ENCODE assay signal across 18 cellular contexts in genomic region chr16:66486199-66486772, GRCh38. TPM values are rescaled to one million over a fixed set of nuclear protein-coding genes. Genes with fewer than 3 reads are reported as not detected.
DNase-seq lines count a peak whose midpoint lies in the region; ATAC-seq and TF ChIP-seq lines count a peak whose summit lies in the region.
"Had no signal": no experiment of that assay in that cellular context is flagged by ENCODE, and none has a peak within 500 bp of the region (broad histone marks: within the 10 kb centered on the region; RNA-seq: fewer than 3 reads in every experiment).

No MANE protein-coding gene starts in this region.

- H3K9me2 ChIP-seq in SK-N-SH: no peaks in the 10 kb centered on the region

- no peaks in the 10 kb centered on the region for H3K36me3 Mint-ChIP-seq in glutamatergic neuron (ENCODE audit: unreplicated experiment)

- no peaks in the 10 kb centered on the region for H3K36me3 ChIP-seq in ascending aorta
- no peaks in the 10 kb centered on the region for H3K36me3 ChIP-seq in left lung
- no peaks in the 10 kb centered on the region for H3K36me3 ChIP-seq in stomach
- H3K36me3 ChIP-seq in SK-N-SH (replicated peaks in 1 of 2; ENCODE audit: control insufficient read depth in 1 of 2, insufficient read depth in 2 of 2, low read length in 1 of 2): no peaks in the 10 kb centered on the region
- H3K36me3 ChIP-seq: SJSA1 had no signal

- DNase-seq in ascending aorta (ENCODE audit: low spot score in 2 of 2) (no peak), left lung (no peak), stomach (peak; percentile 17), SK-N-SH (no peak), 8988T (no peak), glutamatergic neuron (no peak)
- DNase-seq: activated gamma-delta T cell; NCI-H1092; NCI-H526; stimulated activated CD4-positive, alpha-beta T cell treated with anti-CD3 and anti-CD28 coated beads, Interleukin-15, amount 100 ng/mL, for 24 hours; stimulated activated naive CD4-positive, alpha-beta T cell treated with Interleukin-2 at 50 U/mL for 16 hours; T-helper 9 cell had no signal

- H3K4me1 Mint-ChIP-seq in glutamatergic neuron (ENCODE audit: low read depth, unreplicated experiment): peaks cover 5% of the 10 kb centered on the region

- TF ChIP-seq EP300 in stomach (IDR thresholded peaks at IDR 0.05) (no peak), SK-N-SH (IDR thresholded peaks at IDR 0.05; ENCODE audit: borderline replicate concordance in 1 of 2, low read depth in 1 of 2, low read length in 1 of 2) (no peak)

- no peaks in the 10 kb centered on the region for H4K20me1 ChIP-seq in SK-N-SH (ENCODE audit: insufficient read depth)

- 94 to 97% (median 94%) methylated on average over 12 of the region's 12 CpGs for WGBS in stomach, 5 donors
- 93% methylated on average over 11 of the region's 12 CpGs for WGBS in SK-N-SH (ENCODE audit: low lambda C conversion rate)

- H3K4me2 ChIP-seq in SK-N-SH: no peak overlapping the region

- no peak for TF ChIP-seq CTCF in C4-2B (conservative IDR thresholded peaks at IDR 0.05)
- no peak for TF ChIP-seq CTCF in ascending aorta (IDR thresholded peaks at IDR 0.05)
- no peak for TF ChIP-seq CTCF in left lung (IDR thresholded peaks at IDR 0.05)
- no peak for TF ChIP-seq CTCF in stomach (IDR thresholded peaks at IDR 0.05)
- no peak for TF ChIP-seq CTCF in SK-N-SH (IDR thresholded peaks at IDR 0.05)
- TF ChIP-seq CTCF in glutamatergic neuron (IDR thresholded peaks at IDR 0.05; ENCODE audit: partially characterized antibody, unreplicated experiment): no peak

- H3K27ac ChIP-seq in C4-2B (peak overlapping the region; percentile 2; the same call in 1 of the 2 replicates), ascending aorta (peak overlapping the region; percentile 75 to 76), left lung (peak overlapping the region; percentile 42 to 76), stomach (peak overlapping the region in 2 of 5 donors; percentile 29 to 46), SK-N-SH (ENCODE audit: low read depth in 2 of 2, low read length in 1 of 2) (peak overlapping the region in 1 of 2 experiments; percentile 55; a peak in 1 of 4 replicates)
- H3K27ac ChIP-seq: SJSA1 had no signal

- no peaks in the 10 kb centered on the region for H3K79me2 ChIP-seq in SK-N-SH (ENCODE audit: insufficient read depth)

- ATAC-seq in left lung (no peak), HG02840 (IDR thresholded peaks at IDR 0.05; ENCODE audit: low FRiP score, unreplicated experiment) (no peak)
- ATAC-seq: activated CD4-positive, CD25-positive, alpha-beta regulatory T cell treated with anti-CD3 and anti-CD28 coated beads, Interleukin-2, amount 50 U/mL, for 24 hours; left colon had no signal

- H3K9me3 Mint-ChIP-seq in glutamatergic neuron (ENCODE audit: unreplicated experiment): peaks cover 4% of the 10 kb centered on the region
- H3K9me3 Mint-ChIP-seq: IgD-negative memory B cell had no signal

- peaks cover 8 to 20% of the 10 kb centered on the region in 2 donors for H3K4me1 ChIP-seq in ascending aorta
- peaks cover 9 to 31% of the 10 kb centered on the region in 2 donors for H3K4me1 ChIP-seq in left lung
- H3K4me1 ChIP-seq in stomach: peaks cover 4 to 34% (median 21%) of the 10 kb centered on the region in 4 donors
- H3K4me1 ChIP-seq in SK-N-SH (ENCODE audit: control insufficient read depth in 1 of 2, insufficient read depth in 2 of 2, low read depth in 1 of 2, low read length in 1 of 2): peaks cover 10% of the 10 kb centered on the region in 2 experiments; a peak in 2 of 4 replicates
- H3K4me1 ChIP-seq: SJSA1 had no signal

- H3K4me3 Mint-ChIP-seq in glutamatergic neuron (ENCODE audit: unreplicated experiment): no peak overlapping the region
- H3K4me3 Mint-ChIP-seq: IgD-negative memory B cell had no signal

- intact Hi-C loops in ascending aorta (cut with DNase I) (loop anchor here (2.0 kb wide), 1 partner anchor 31 kb away; no protein-coding TSS in a partner anchor), left lung (cut with DNase I) (loop anchor here in 1 of 2 donors (10.0 kb wide), 1 partner anchor 119 kb away; the partner anchor contains the start of gene CMTM3), stomach (cut with DNase I; ENCODE audit: low total_unique reads) (no loop called here)

- H3F3A ChIP-seq in SK-N-SH (replicated peaks; ENCODE audit: insufficient read depth): peaks cover 4% of the 10 kb centered on the region

- H3K27me3 ChIP-seq in ascending aorta (no peaks in the 10 kb centered on the region), left lung (no peaks in the 10 kb centered on the region), stomach (no peaks in the 10 kb centered on the region), SK-N-SH (ENCODE audit: insufficient read depth) (no peaks in the 10 kb centered on the region)
- H3K27me3 ChIP-seq: SJSA1 had no signal

- H3K4me3 ChIP-seq in ascending aorta (no peak overlapping the region), left lung (no peak overlapping the region), stomach (no peak overlapping the region), SK-N-SH (ENCODE audit: low read depth in 2 of 2, low read length in 1 of 2) (no peak overlapping the region)
- H3K4me3 ChIP-seq: SJSA1 had no signal

- CTCF ChIA-PET in SK-N-SH (lab: Yijun Ruan, JAX): interaction anchor here (22.3 kb wide), 1 partner anchor 83 kb away, joined by 299 read pairs; no protein-coding TSS in a partner anchor

- no peak for TF ChIP-seq RAD21 in SK-N-SH (IDR thresholded peaks at IDR 0.05; ENCODE audit: low read length)

- no peak overlapping the region for H2AFZ ChIP-seq in SK-N-SH (ENCODE audit: low read depth)

- no peak overlapping the region for H3K9ac ChIP-seq in SK-N-SH

- POLR2A ChIA-PET in SK-N-SH (lab: Yijun Ruan, JAX): interaction anchor here (0.8 kb wide), 1 partner anchor 16 kb away, joined by 4 read pairs; no protein-coding TSS in a partner anchor

- peaks cover 7% of the 10 kb centered on the region for H3K27me3 Mint-ChIP-seq in glutamatergic neuron (ENCODE audit: unreplicated experiment)
- H3K27me3 Mint-ChIP-seq: IgD-negative memory B cell had no signal

- H3K9me3 ChIP-seq in ascending aorta (no peaks in the 10 kb centered on the region), left lung (no peaks in the 10 kb centered on the region), stomach (no peaks in the 10 kb centered on the region), SK-N-SH (no peaks in the 10 kb centered on the region)
- H3K9me3 ChIP-seq: SJSA1 had no signal

- no peak overlapping the region for H3K27ac Mint-ChIP-seq in glutamatergic neuron (ENCODE audit: unreplicated experiment)
- H3K27ac Mint-ChIP-seq: IgD-negative memory B cell had no signal

- TF ChIP-seq POLR2A in stomach (IDR thresholded peaks at IDR 0.05): no peak

TF ChIP-seq in SK-N-SH, 30 proteins besides CTCF, POLR2A, EP300 and RAD21:
- no peak for TF ChIP-seq GABPA (IDR thresholded peaks at IDR 0.05; ENCODE audit: low read depth)
- TF ChIP-seq POLR2AphosphoS5 (IDR thresholded peaks at IDR 0.05; ENCODE audit: low read depth, low read length): no peak
- TF ChIP-seq SIN3A (IDR thresholded peaks at IDR 0.05; ENCODE audit: borderline replicate concordance, low read depth, low read length): no peak
- no peak for TF ChIP-seq FOSL2 (IDR thresholded peaks at IDR 0.05; ENCODE audit: borderline replicate concordance, low read depth)
- TF ChIP-seq, protein P1, sequence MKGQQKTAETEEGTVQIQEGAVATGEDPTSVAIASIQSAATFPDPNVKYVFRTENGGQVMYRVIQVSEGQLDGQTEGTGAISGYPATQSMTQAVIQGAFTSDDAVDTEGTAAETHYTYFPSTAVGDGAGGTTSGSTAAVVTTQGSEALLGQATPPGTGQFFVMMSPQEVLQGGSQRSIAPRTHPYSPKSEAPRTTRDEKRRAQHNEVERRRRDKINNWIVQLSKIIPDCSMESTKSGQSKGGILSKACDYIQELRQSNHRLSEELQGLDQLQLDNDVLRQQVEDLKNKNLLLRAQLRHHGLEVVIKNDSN (IDR thresholded peaks at IDR 0.05; ENCODE audit: borderline replicate concordance, low read depth): no peak
- TF ChIP-seq CHD2 (IDR thresholded peaks at IDR 0.05; ENCODE audit: low read length, partially characterized antibody): no peak
- TF ChIP-seq GATA2 (CRISPR knock-in tag; IDR thresholded peaks at IDR 0.05): no peak
- TF ChIP-seq TCF12 (IDR thresholded peaks at IDR 0.05): no peak
- TF ChIP-seq, protein P2, sequence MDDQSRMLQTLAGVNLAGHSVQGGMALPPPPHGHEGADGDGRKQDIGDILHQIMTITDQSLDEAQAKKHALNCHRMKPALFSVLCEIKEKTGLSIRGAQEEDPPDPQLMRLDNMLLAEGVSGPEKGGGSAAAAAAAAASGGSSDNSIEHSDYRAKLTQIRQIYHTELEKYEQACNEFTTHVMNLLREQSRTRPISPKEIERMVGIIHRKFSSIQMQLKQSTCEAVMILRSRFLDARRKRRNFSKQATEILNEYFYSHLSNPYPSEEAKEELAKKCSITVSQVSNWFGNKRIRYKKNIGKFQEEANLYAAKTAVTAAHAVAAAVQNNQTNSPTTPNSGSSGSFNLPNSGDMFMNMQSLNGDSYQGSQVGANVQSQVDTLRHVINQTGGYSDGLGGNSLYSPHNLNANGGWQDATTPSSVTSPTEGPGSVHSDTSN (IDR thresholded peaks at IDR 0.05): no peak
- TF ChIP-seq RFX5 (IDR thresholded peaks at IDR 0.05; ENCODE audit: low read length): no peak
- no peak for TF ChIP-seq NFIC (IDR thresholded peaks at IDR 0.05; ENCODE audit: borderline replicate concordance)
- no peak for TF ChIP-seq RXRA (IDR thresholded peaks at IDR 0.05; ENCODE audit: borderline replicate concordance, low read depth)
- no peak for TF ChIP-seq SMC3 (IDR thresholded peaks at IDR 0.05; ENCODE audit: low read depth, low read length)
- no peak for TF ChIP-seq RCOR1 (IDR thresholded peaks at IDR 0.05; ENCODE audit: low read length)
- TF ChIP-seq IRF3 (IDR thresholded peaks at IDR 0.05; ENCODE audit: low read depth, low read length): no peak
- no peak for TF ChIP-seq TAF1 (IDR thresholded peaks at IDR 0.05; ENCODE audit: borderline replicate concordance, low read depth, low read length)

RNA-seq across cellular contexts. Expression of gene BEAN1, which starts 59.2 kb away (rescaled TPM):
- total RNA-seq in ascending aorta: not detected
- 1 to 10 TPM in 1 of 2 donors, under 1 TPM in 1; 0.65 to 2.0 TPM for total RNA-seq in left lung
- under 1 TPM in 1 of 5 donors, not detected in 4; 0.55 TPM for total RNA-seq in stomach
- polyA plus RNA-seq in stomach: 1 to 10 TPM in 1 of 3 donors, under 1 TPM in 1, not detected in 1; 0.40 to 3.7 TPM
- polyA plus RNA-seq in SK-N-SH (2012; rRNA removed): 0.07 TPM in 1 of 2 replicates, not detected in the other
- 0.08 and 0.15 TPM in 2 replicates for polyA plus RNA-seq in SK-N-SH (2012; cell fraction: cytosol; rRNA removed)
- 0.05 and 0.11 TPM in 2 replicates for polyA plus RNA-seq in SK-N-SH (2012; cell fraction: nucleus; rRNA removed)
- total RNA-seq in glutamatergic neuron (ENCODE audit: unreplicated experiment): 1.8 TPM
- total RNA-seq: left colon, SJSA1 had no signal
- polyA plus RNA-seq: IgD-negative memory B cell had no signal
